ENCODE assay signal across 24 cellular contexts in the genomic region with DNA sequence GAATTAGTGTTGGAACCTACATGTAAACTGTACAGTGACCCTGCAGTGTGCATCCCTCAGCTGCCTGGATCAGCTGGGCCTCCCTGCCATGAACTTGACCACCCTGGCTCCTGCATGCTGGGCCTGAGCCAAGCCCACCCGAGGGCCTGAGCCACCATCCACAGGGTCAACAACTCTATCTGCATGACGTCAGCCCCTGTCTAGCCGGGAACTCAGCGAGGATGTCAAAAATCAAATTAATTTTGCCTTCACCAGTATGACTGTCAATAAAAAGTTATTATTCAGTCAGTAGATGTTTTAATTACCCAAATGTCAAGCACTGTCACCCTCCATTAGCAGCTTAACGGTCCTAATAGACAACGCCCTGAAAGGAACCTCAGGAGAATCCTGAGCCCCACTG.
DNase-seq lines count a peak whose midpoint lies in the region; ATAC-seq, FAIRE-seq and TF ChIP-seq lines count a peak whose summit lies in the region.
"Had no signal": no experiment of that assay in that cellular context is flagged by ENCODE, and none has a peak within 500 bp of the region (broad histone marks: within the 10 kb centered on the region; RNA-seq: fewer than 3 reads in every experiment).

No MANE protein-coding gene starts in this region.

- FAIRE-seq in HepG2 (lab: Jason Lieb, UNC): no peak
- FAIRE-seq: G401.6, GM12891, GM18507 had no signal

- 4% methylated on average over 5 of the region's 6 CpGs for WGBS in HepG2 (ENCODE audit: low lambda C conversion rate)
- 52% methylated on average over 6 of the region's 6 CpGs for WGBS in right lobe of liver (ENCODE audit: insufficient coverage, low coverage, low lambda C conversion rate, missing lambda C conversion rate)
- WGBS in neuronal stem cell (ENCODE audit: extremely low coverage in 2 of 2, insufficient read length in 2 of 2, insufficient replicate concordance in 1 of 2), 2 donors: no CpG with 5 or more reads among the region's 6 CpGs

- TF ChIP-seq POLR2A in HepG2 (IDR thresholded peaks at IDR 0.05; ENCODE audit: insufficient read depth in 1 of 2, low read depth in 2 of 2, low read length in 2 of 2) (no peak), right lobe of liver (IDR thresholded peaks at IDR 0.05) (no peak)

- H3K36me3 ChIP-seq in HepG2 (replicated peaks in 1 of 2; ENCODE audit: control insufficient read depth in 1 of 2, insufficient read depth in 2 of 2, low read length in 2 of 2): no peaks in the 10 kb centered on the region
- no peaks in the 10 kb centered on the region for H3K36me3 ChIP-seq in right lobe of liver
- no peaks in the 10 kb centered on the region for H3K36me3 ChIP-seq in SJCRH30
- H3K36me3 ChIP-seq in neuronal stem cell (replicated peaks in 1 of 2; ENCODE audit: control insufficient read depth in 2 of 2, insufficient read depth in 2 of 2, low read length in 2 of 2): no peaks in the 10 kb centered on the region
- no peaks in the 10 kb centered on the region for H3K36me3 ChIP-seq in tibial artery
- H3K36me3 ChIP-seq: BE2C, BLaER1 had no signal

- H3K23ac ChIP-seq in neuronal stem cell (ENCODE audit: low read depth, low read length, poor library complexity): no peak overlapping the region

- H2BK5ac ChIP-seq in neuronal stem cell (ENCODE audit: low read length): peak overlapping the region; percentile 45

- POLR2A ChIA-PET in HepG2 (lab: Yijun Ruan, JAX): no interaction called here

- no peak for DNase-seq in HepG2 (ENCODE audit: low spot score)
- no peak for DNase-seq in right lobe of liver
- DNase-seq in SJCRH30: peak; percentile 38 to 42
- no peak for DNase-seq in neuronal stem cell (ENCODE audit: low spot score)
- DNase-seq in tibial artery: no peak
- no peak for DNase-seq in DMS153 treated with DMSO at 0.1 percent for 48 hours (lab: John Stamatoyannopoulos, UW; ENCODE audit: unreplicated experiment)
- no peak for DNase-seq in activated CD4-positive, alpha-beta T cell treated with anti-CD3 and anti-CD28 coated beads for 4 hours
- DNase-seq in nucleus accumbens (lab: John Stamatoyannopoulos, UW): no peak
- DNase-seq: ACHN; BE2C; C1 segment of cervical spinal cord; CD4-positive, alpha-beta memory T cell; CD4-positive, CD25-positive, alpha-beta regulatory T cell; CD8-positive, alpha-beta memory T cell; COR-L47; DMS 273 treated with DMSO at 0.1 percent for 48 hours; DMS153; DMS79 treated with DMSO at 0.1 percent for 48 hours; GF-D8 had no signal

- no peak overlapping the region for H3K14ac ChIP-seq in neuronal stem cell (ENCODE audit: low read length)

- no peak overlapping the region for H3K4me2 ChIP-seq in HepG2 (ENCODE audit: low read depth, low read length)
- no peak overlapping the region for H3K4me2 ChIP-seq in neuronal stem cell (ENCODE audit: insufficient read depth, low read length, poor library complexity, severe bottlenecking)
- H3K4me2 ChIP-seq: BLaER1 had no signal

- no peak for TF ChIP-seq RAD21 in HepG2 (CRISPR knock-in tag; IDR thresholded peaks at IDR 0.05)

- H3K4ac ChIP-seq in neuronal stem cell (ENCODE audit: low read length): no peak overlapping the region

- H3K79me1 ChIP-seq in neuronal stem cell (ENCODE audit: low read depth, low read length): no peaks in the 10 kb centered on the region

- H3K27me3 ChIP-seq in HepG2 (ENCODE audit: control insufficient read depth in 1 of 2, insufficient read depth in 2 of 2, low read length in 2 of 2) (no peaks in the 10 kb centered on the region), right lobe of liver (no peaks in the 10 kb centered on the region), SJCRH30 (no peaks in the 10 kb centered on the region), neuronal stem cell (ENCODE audit: control insufficient read depth in 3 of 3, insufficient read depth in 3 of 3, low read depth in 1 of 3, low read length in 3 of 3) (no peaks in the 10 kb centered on the region), tibial artery (no peaks in the 10 kb centered on the region)
- H3K27me3 ChIP-seq: BE2C, BLaER1 had no signal

- intact Hi-C loops in HepG2 (cut with micrococcal nuclease; ENCODE audit: unreplicated experiment): no loop called here
- intact Hi-C loops in right lobe of liver (cut with DNase I): no loop called here
- intact Hi-C loops in tibial artery (cut with DNase I; ENCODE audit: low total_unique reads): loop anchor here (5.0 kb wide), 1 partner anchor 172 kb away; no protein-coding TSS in a partner anchor

- H2AK5ac ChIP-seq in neuronal stem cell (ENCODE audit: low read depth, low read length): no peak overlapping the region

- H3K79me2 ChIP-seq in HepG2 (ENCODE audit: insufficient read depth, low read length): no peaks in the 10 kb centered on the region

- in situ Hi-C loops in HepG2 (cut with HindIII; ENCODE audit: extremely low pct_ligation_motif_present, low pct_unique_long_range_greater_than_20kb): no loop called here

- H4K91ac ChIP-seq in neuronal stem cell (ENCODE audit: low read depth, low read length, poor library complexity): no peak overlapping the region

- no peaks in the 10 kb centered on the region for H3K4me1 ChIP-seq in HepG2 (ENCODE audit: insufficient read depth, low read length)
- no peaks in the 10 kb centered on the region for H3K4me1 ChIP-seq in right lobe of liver
- H3K4me1 ChIP-seq in SJCRH30: peaks cover 45% of the 10 kb centered on the region
- H3K4me1 ChIP-seq in neuronal stem cell (ENCODE audit: control insufficient read depth in 2 of 2, insufficient read depth in 1 of 2, low read depth in 1 of 2, low read length in 2 of 2): no peaks in the 10 kb centered on the region
- peaks cover 0 to 46% (median 17%) of the 10 kb centered on the region in 4 donors for H3K4me1 ChIP-seq in tibial artery
- H3K4me1 ChIP-seq: BE2C had no signal

- TF ChIP-seq CTCF in HepG2 (CRISPR knock-in tag; IDR thresholded peaks at IDR 0.05): no peak
- TF ChIP-seq CTCF in right lobe of liver (IDR thresholded peaks at IDR 0.05): no peak
- no peak for TF ChIP-seq CTCF in tibial artery (IDR thresholded peaks at IDR 0.05)

- no peak overlapping the region for H3K4me3 ChIP-seq in HepG2 (replicated peaks in 1 of 3; ENCODE audit: insufficient read depth in 1 of 3, low read depth in 2 of 3, low read length in 3 of 3)
- H3K4me3 ChIP-seq in right lobe of liver: no peak overlapping the region
- H3K4me3 ChIP-seq in SJCRH30: no peak overlapping the region
- H3K4me3 ChIP-seq in neuronal stem cell (ENCODE audit: low read length in 2 of 2): no peak overlapping the region
- no peak overlapping the region for H3K4me3 ChIP-seq in tibial artery
- H3K4me3 ChIP-seq: BLaER1 had no signal

- no TSS peak for BruUV-seq in HepG2 (replicated peaks; lab: Mats Ljungman, UMichigan)

- H2BK12ac ChIP-seq in neuronal stem cell (ENCODE audit: low read length): no peak overlapping the region

- no peak for ATAC-seq in HepG2
- no peak for ATAC-seq in right lobe of liver

- H2BK15ac ChIP-seq in neuronal stem cell (ENCODE audit: low read length): no peak overlapping the region

- H3K9ac ChIP-seq in HepG2 (ENCODE audit: insufficient read depth, low read depth, low read length) (no peak overlapping the region), neuronal stem cell (ENCODE audit: low read depth, low read length, poor library complexity) (no peak overlapping the region)
- H3K9ac ChIP-seq: BLaER1 had no signal

- H4K20me1 ChIP-seq in HepG2 (ENCODE audit: insufficient read depth, low read length): no peaks in the 10 kb centered on the region
- H4K20me1 ChIP-seq: BLaER1 had no signal

- no peak overlapping the region for H3K18ac ChIP-seq in neuronal stem cell (ENCODE audit: low read length)

- no peak overlapping the region for H2BK120ac ChIP-seq in neuronal stem cell (ENCODE audit: low read depth, low read length)

- CTCF ChIA-PET in HepG2 (lab: Yijun Ruan, JAX; ENCODE audit: low intra/inter-chr PET ratio, low total read pairs): no interaction called here

- no peaks in the 10 kb centered on the region for H3K9me3 ChIP-seq in HepG2 (ENCODE audit: low read length)
- H3K9me3 ChIP-seq in right lobe of liver: no peaks in the 10 kb centered on the region
- no peaks in the 10 kb centered on the region for H3K9me3 ChIP-seq in SJCRH30 (replicated peaks)
- no peaks in the 10 kb centered on the region for H3K9me3 ChIP-seq in neuronal stem cell (replicated peaks in 1 of 2; ENCODE audit: control insufficient read depth in 2 of 2, insufficient read depth in 1 of 2, low read depth in 1 of 2, low read length in 2 of 2)
- no peaks in the 10 kb centered on the region for H3K9me3 ChIP-seq in tibial artery
- H3K9me3 ChIP-seq: BE2C, BLaER1 had no signal

- no peak overlapping the region for H3K27ac ChIP-seq in HepG2 (ENCODE audit: extremely low read length, insufficient read depth, low read length)
- H3K27ac ChIP-seq in right lobe of liver: no peak overlapping the region
- peak overlapping the region; percentile 82; the same call in 1 of the 2 replicates for H3K27ac ChIP-seq in SJCRH30
- H3K27ac ChIP-seq in neuronal stem cell (replicated peaks; ENCODE audit: low read length): no peak overlapping the region
- peak overlapping the region; percentile 35 to 77 for H3K27ac ChIP-seq in tibial artery
- H3K27ac ChIP-seq: 22Rv1, BLaER1 had no signal

- H2AFZ ChIP-seq in HepG2 (ENCODE audit: low read length) (no peak overlapping the region), neuronal stem cell (ENCODE audit: low read length) (no peak overlapping the region)

- H4K8ac ChIP-seq in neuronal stem cell (ENCODE audit: low read depth, low read length): no peak overlapping the region

- TF ChIP-seq EP300 in HepG2 (IDR thresholded peaks at IDR 0.05; ENCODE audit: low read depth in 2 of 2, low read length in 2 of 2): no peak
- TF ChIP-seq EP300 in HepG2 (CRISPR knock-in tag; IDR thresholded peaks at IDR 0.05; ENCODE audit: borderline replicate concordance): no peak

TF ChIP-seq in HepG2, 621 proteins besides CTCF, POLR2A, EP300 and RAD21:
- TF ChIP-seq ZNF772 (CRISPR knock-in tag; IDR thresholded peaks at IDR 0.05) (no peak), CREB1 (IDR thresholded peaks at IDR 0.05) (peak; percentile 81), CREB1 (CRISPR knock-in tag; IDR thresholded peaks at IDR 0.05) (no peak), ATF7 (IDR thresholded peaks at IDR 0.05) (peak; percentile 76), ATF7 (CRISPR knock-in tag; IDR thresholded peaks at IDR 0.05) (no peak)

Comparison
In these comparisons a context has a peak if more than half of its experiments do, and no peak if none do; other contexts are left out.
1. DNase-seq: peak in SJCRH30 (2 of 2); none in HepG2 (single experiment), right lobe of liver (0 of 3), neuronal stem cell (single experiment), tibial artery (0 of 2), DMS153 treated with DMSO at 0.1 percent for 48 hours (single experiment), activated CD4-positive, alpha-beta T cell treated with anti-CD3 and anti-CD28 coated beads for 4 hours (0 of 2) and nucleus accumbens (0 of 56).
2. H3K27ac ChIP-seq: peak in SJCRH30 (single experiment) and tibial artery (2 of 2); none in HepG2 (single experiment), right lobe of liver (0 of 3) and neuronal stem cell (single experiment).